ENCODE assay signal across 14 cellular contexts in the genomic region with DNA sequence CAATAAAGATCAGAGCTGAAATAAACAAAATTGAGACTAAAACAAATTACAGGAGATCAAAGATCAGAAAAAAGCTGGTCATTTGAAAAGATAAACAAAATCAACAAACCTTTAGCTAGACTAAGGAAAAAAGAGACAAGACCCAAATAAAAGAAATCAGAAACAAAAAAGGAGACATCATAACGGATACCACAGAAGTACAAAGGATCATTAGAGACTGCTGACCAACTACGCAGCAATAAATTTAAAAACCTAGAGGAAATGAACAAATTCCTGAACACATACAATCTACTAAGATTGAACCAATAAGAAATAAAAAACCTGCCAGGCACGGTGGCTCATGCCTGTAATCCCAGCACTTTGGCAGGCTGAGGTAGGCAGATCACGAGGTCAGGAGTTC.
"Had no signal": no experiment of that assay in that cellular context is flagged by ENCODE, and none has a peak within 500 bp of the region (broad histone marks: within the 10 kb centered on the region; RNA-seq: fewer than 3 reads in every experiment).

No MANE protein-coding gene starts in this region.

- H3K27me3 ChIP-seq: SJSA1 had no signal

- H3K4me3 ChIP-seq: SJSA1 had no signal

- H3K27me3 Mint-ChIP-seq: activated CD4-positive, alpha-beta memory T cell treated with anti-CD3 and anti-CD28 coated beads for 36 hours; memory B cell had no signal

- H3K27ac Mint-ChIP-seq: activated CD4-positive, alpha-beta memory T cell treated with anti-CD3 and anti-CD28 coated beads for 36 hours; activated T-helper 1 cell treated with anti-CD3 and anti-CD28 coated beads, Interleukin-12 subunit alpha, Interleukin-12 subunit beta, Interleukin-2, Interleukin-4 antibody, amounts not matched to agents 30 ng/mL and 10 ng/mL and 1 ng/mL, durations not matched to agents 14 hours and 24 hours and 36 hours; nephron had no signal

- H3K36me3 ChIP-seq: left ventricle myocardium inferior, SJSA1 had no signal

- H3K9me3 ChIP-seq: SJSA1 had no signal

- H3K27ac ChIP-seq: SJSA1 had no signal

- H3K4me3 Mint-ChIP-seq: activated CD4-positive, alpha-beta memory T cell treated with anti-CD3 and anti-CD28 coated beads for 36 hours; activated T-helper 1 cell treated with anti-CD3 and anti-CD28 coated beads, Interleukin-12 subunit alpha, Interleukin-12 subunit beta, Interleukin-2, Interleukin-4 antibody, amounts not matched to agents 30 ng/mL and 10 ng/mL and 1 ng/mL, durations not matched to agents 14 hours and 24 hours and 36 hours; memory B cell; nephron had no signal

- ATAC-seq: right cardiac atrium; stimulated activated naive CD8-positive, alpha-beta T cell treated with anti-CD3 and anti-CD28 coated beads, Interleukin-15, Interleukin-2, amounts not matched to agents 100 U/mL and 50 U/mL, for 24 hours had no signal

- DNase-seq: activated CD4-positive, alpha-beta memory T cell treated with anti-CD3 and anti-CD28 coated beads for 36 hours; activated CD8-positive, alpha-beta memory T cell treated with anti-CD3 and anti-CD28 coated beads, Interleukin-2, amount 50 U/mL, for 4 hours; hippocampal formation; kidney; left ventricle myocardium inferior; nucleus accumbens; right cardiac atrium; small intestine; stimulated activated CD4-positive, alpha-beta T cell treated with anti-CD3 and anti-CD28 coated beads, Interleukin-4, amount 100 ng/mL, for 24 hours; stimulated activated naive CD8-positive, alpha-beta T cell treated with anti-CD3 and anti-CD28 coated beads, Interleukin-15, Interleukin-2, amounts not matched to agents 100 U/mL and 50 U/mL, for 24 hours had no signal
